15 cellular contexts compared by ENCODE assay signal in the genomic region with DNA sequence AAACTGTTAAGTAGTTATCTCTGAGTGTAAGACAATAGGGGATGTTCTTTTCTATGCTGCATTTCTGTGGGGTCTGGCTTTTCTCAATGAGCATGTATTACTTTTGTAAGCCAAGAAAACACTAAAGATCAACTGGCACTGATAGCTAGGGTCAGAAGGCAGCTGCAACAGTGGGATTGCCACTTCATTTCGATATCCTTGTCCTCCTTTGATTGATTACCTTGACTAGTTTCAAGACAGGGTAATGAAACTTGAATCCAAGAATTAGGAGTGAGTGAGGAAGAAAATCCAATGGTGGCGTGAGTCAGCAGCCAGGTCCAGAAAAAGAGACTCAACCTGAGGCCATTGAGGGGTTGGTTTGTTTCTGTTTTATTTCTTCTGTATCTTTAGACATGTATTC. TPM values are rescaled to one million over a fixed set of nuclear protein-coding genes. Genes with fewer than 3 reads are reported as not detected.
A peak's percentile ranks its signal among the peaks of the same experiment; 100 is the strongest.
DNase-seq lines count a peak whose midpoint lies in the region; ATAC-seq and TF ChIP-seq lines count a peak whose summit lies in the region.
"Had no signal": no experiment of that assay in that cellular context is flagged by ENCODE, and none has a peak within 500 bp of the region (broad histone marks: within the 10 kb centered on the region; RNA-seq: fewer than 3 reads in every experiment).

No MANE protein-coding gene starts in this region.

- H3K4me1 Mint-ChIP-seq in endodermal cell, result peaks cover 15% of the 10 kb centered on the region

- H3K4me1 ChIP-seq in right atrium auricular region (peaks cover 0 to 34% of the 10 kb centered on the region in 2 donors), heart right ventricle (peaks cover 5 to 29% (median 18%) of the 10 kb centered on the region in 9 donors), endodermal cell (ENCODE audit: control insufficient read depth, insufficient read depth, low read length) (peaks cover 4% of the 10 kb centered on the region), mesodermal cell (ENCODE audit: control insufficient read depth, insufficient read depth, low read length, poor library complexity, severe bottlenecking) (peaks cover 26% of the 10 kb centered on the region), vagina (peaks cover 9% of the 10 kb centered on the region), mesendoderm (ENCODE audit: control insufficient read depth, low read depth, low read length) (peaks cover 2% of the 10 kb centered on the region), gastrocnemius medialis (no peaks in the 10 kb centered on the region)

- no peak overlapping the region for H3K27ac ChIP-seq in right atrium auricular region
- H3K27ac ChIP-seq in heart right ventricle, result no peak overlapping the region
- H3K27ac ChIP-seq in endodermal cell (ENCODE audit: low read depth, low read length), result no peak overlapping the region
- H3K27ac ChIP-seq in mesodermal cell (ENCODE audit: low read depth, low read length, severe bottlenecking), result peak overlapping the region; percentile 29
- H3K27ac ChIP-seq in vagina, result no peak overlapping the region
- H3K27ac ChIP-seq in mesendoderm (ENCODE audit: low read depth, low read length), result no peak overlapping the region
- no peak overlapping the region for H3K27ac ChIP-seq in gastrocnemius medialis
- H3K27ac ChIP-seq: BLaER1 treated with 17β-estradiol and CSF1 and Interleukin-3, amounts not matched to agents 10 nM and 100 nM had no signal

- intact Hi-C loops in heart right ventricle (cut with DNase I), result no loop called here
- intact Hi-C loops in vagina (cut with DNase I), result no loop called here
- intact Hi-C loops in gastrocnemius medialis (cut with DNase I; ENCODE audit: low total_unique reads), result no loop called here

- TF ChIP-seq POLR2A in vagina (IDR thresholded peaks at IDR 0.05), result no peak
- no peak for TF ChIP-seq POLR2A in gastrocnemius medialis (IDR thresholded peaks at IDR 0.05)

- ATAC-seq in heart right ventricle (no peak), HG02885 (IDR thresholded peaks at IDR 0.05; ENCODE audit: poor library complexity, unreplicated experiment) (no peak), gastrocnemius medialis (no peak)
- ATAC-seq: GM12878, GM23338 had no signal

- in situ Hi-C loops in gastrocnemius medialis (cut with MboI; ENCODE audit: low sequenced_read_pairs in 4 of 4), result no loop called here

- peaks cover 2% of the 10 kb centered on the region for H3K27me3 Mint-ChIP-seq in endodermal cell (ENCODE audit: insufficient read depth)

- H3K9ac ChIP-seq in endodermal cell (ENCODE audit: extremely low read depth, low read length, poor library complexity, severe bottlenecking) (no peak overlapping the region), mesendoderm (ENCODE audit: low read length) (no peak overlapping the region)
- H3K9ac ChIP-seq: BLaER1 treated with 17β-estradiol and CSF1 and Interleukin-3, amounts not matched to agents 10 nM and 100 nM had no signal

- no peak overlapping the region for H3K27ac Mint-ChIP-seq in endodermal cell
- H3K27ac Mint-ChIP-seq: CD4-positive, alpha-beta memory T cell; GM23338 had no signal

- H2BK15ac ChIP-seq in mesendoderm (replicated peaks; ENCODE audit: low read depth), result no peak overlapping the region

- H3K36me3 ChIP-seq in right atrium auricular region (no peaks in the 10 kb centered on the region), heart right ventricle (peaks cover 0 to 33% (median 0%) of the 10 kb centered on the region in 9 donors), endodermal cell (ENCODE audit: control insufficient read depth, insufficient read depth, low read length) (no peaks in the 10 kb centered on the region), mesodermal cell (ENCODE audit: control insufficient read depth, insufficient read depth, low read length) (peaks cover 5% of the 10 kb centered on the region), vagina (no peaks in the 10 kb centered on the region), mesendoderm (ENCODE audit: control insufficient read depth, insufficient read depth, low read length) (no peaks in the 10 kb centered on the region), gastrocnemius medialis (no peaks in the 10 kb centered on the region)

- no peaks in the 10 kb centered on the region for H3K79me1 ChIP-seq in mesendoderm (ENCODE audit: low read length)

- no peak overlapping the region for H3K56ac ChIP-seq in mesendoderm (ENCODE audit: low read length)

- DNase-seq in right atrium auricular region (ENCODE audit: low spot score), result peak; percentile 16
- no peak for DNase-seq in heart right ventricle
- peak; percentile 15 for DNase-seq in endodermal cell
- peak; percentile 2 to 29 for DNase-seq in vagina (ENCODE audit: extremely low spot score in 2 of 2)
- DNase-seq in mesendoderm, result no peak
- no peak for DNase-seq in gastrocnemius medialis
- DNase-seq: ACHN; CD4-positive, alpha-beta memory T cell; DMS79; H7 had no signal

- no peak for TF ChIP-seq CTCF in right atrium auricular region (IDR thresholded peaks at IDR 0.05)
- TF ChIP-seq CTCF in heart right ventricle (IDR thresholded peaks at IDR 0.05), result no peak
- TF ChIP-seq CTCF in endodermal cell (conservative IDR thresholded peaks at IDR 0.05), result no peak
- no peak for TF ChIP-seq CTCF in vagina (IDR thresholded peaks at IDR 0.05)
- no peak for TF ChIP-seq CTCF in gastrocnemius medialis (IDR thresholded peaks at IDR 0.05 in 4 of 5, conservative IDR thresholded peaks at IDR 0.05 in 1 of 5)

- H3K4me2 ChIP-seq in mesendoderm (ENCODE audit: low read length), result no peak overlapping the region
- H3K4me2 ChIP-seq: BLaER1 treated with 17β-estradiol and CSF1 and Interleukin-3, amounts not matched to agents 10 nM and 100 nM; GM23338 had no signal

- H4K5ac ChIP-seq in mesendoderm (ENCODE audit: low read length), result no peak overlapping the region

- 85 to 91% methylated on average over 2 of the region's 2 CpGs for WGBS in heart right ventricle, 2 donors
- 90 to 100% methylated on average over 1 to 2 of the region's 2 CpGs for WGBS in endodermal cell (ENCODE audit: insufficient coverage in 1 of 2, insufficient read length in 1 of 2), 2 experiments
- 62 to 100% methylated on average over 1 to 2 of the region's 2 CpGs for WGBS in mesodermal cell (ENCODE audit: insufficient coverage in 2 of 2), 2 experiments
- no CpG with 5 or more reads among the region's 2 CpGs for WGBS in mesendoderm (ENCODE audit: extremely low coverage, insufficient coverage, low lambda C conversion rate)

- H3K4me3 ChIP-seq in right atrium auricular region, result no peak overlapping the region
- H3K4me3 ChIP-seq in heart right ventricle, result no peak overlapping the region
- no peak overlapping the region for H3K4me3 ChIP-seq in endodermal cell (ENCODE audit: low read length)
- H3K4me3 ChIP-seq in mesodermal cell (ENCODE audit: extremely low read depth, insufficient read depth, low read length, poor library complexity, severe bottlenecking), result no peak overlapping the region
- H3K4me3 ChIP-seq in vagina, result no peak overlapping the region
- no peak overlapping the region for H3K4me3 ChIP-seq in mesendoderm (ENCODE audit: low read length)
- no peak overlapping the region for H3K4me3 ChIP-seq in gastrocnemius medialis
- H3K4me3 ChIP-seq: BLaER1 treated with 17β-estradiol and CSF1 and Interleukin-3, amounts not matched to agents 10 nM and 100 nM; GM12878; GM23338 had no signal

- H3K27me3 ChIP-seq in right atrium auricular region (no peaks in the 10 kb centered on the region), heart right ventricle (no peaks in the 10 kb centered on the region), endodermal cell (ENCODE audit: control insufficient read depth, insufficient read depth, low read length, poor library complexity, severe bottlenecking) (no peaks in the 10 kb centered on the region), vagina (no peaks in the 10 kb centered on the region), mesendoderm (ENCODE audit: insufficient read depth, low read length, poor library complexity) (no peaks in the 10 kb centered on the region), gastrocnemius medialis (no peaks in the 10 kb centered on the region)
- H3K27me3 ChIP-seq: BLaER1 treated with 17β-estradiol and CSF1 and Interleukin-3, amounts not matched to agents 10 nM and 100 nM had no signal

- H3K4ac ChIP-seq in mesendoderm (ENCODE audit: low read depth, low read length), result no peak overlapping the region

- no peak overlapping the region for H3K23ac ChIP-seq in mesendoderm (ENCODE audit: low read length)

- H4K8ac ChIP-seq in mesendoderm (ENCODE audit: low read depth, low read length), result no peak overlapping the region

- H3K4me3 Mint-ChIP-seq in endodermal cell, result no peak overlapping the region
- H3K4me3 Mint-ChIP-seq: CD4-positive, alpha-beta memory T cell; GM23338 had no signal

- no peak overlapping the region for H2BK120ac ChIP-seq in mesendoderm (ENCODE audit: low read depth, low read length)

- H3K18ac ChIP-seq in mesendoderm (ENCODE audit: low read length), result no peak overlapping the region

- no peaks in the 10 kb centered on the region for H3K79me2 ChIP-seq in mesendoderm (ENCODE audit: control insufficient read depth, insufficient read depth, low read length)

- H3K9me3 Mint-ChIP-seq in endodermal cell, result peaks cover 5% of the 10 kb centered on the region
- H3K9me3 Mint-ChIP-seq: CD4-positive, alpha-beta memory T cell; GM23338 had no signal

- no peak overlapping the region for H2AK5ac ChIP-seq in mesendoderm (ENCODE audit: low read length)

- no peak overlapping the region for H2BK5ac ChIP-seq in mesendoderm (ENCODE audit: low read length)

- H3K9me3 ChIP-seq in right atrium auricular region, result no peaks in the 10 kb centered on the region
- H3K9me3 ChIP-seq in heart right ventricle, result no peaks in the 10 kb centered on the region
- H3K9me3 ChIP-seq in endodermal cell (ENCODE audit: control insufficient read depth, low read length), result peaks cover 5% of the 10 kb centered on the region
- H3K9me3 ChIP-seq in mesodermal cell (ENCODE audit: control insufficient read depth, low read length), result no peaks in the 10 kb centered on the region
- H3K9me3 ChIP-seq in vagina, result no peaks in the 10 kb centered on the region
- H3K9me3 ChIP-seq in gastrocnemius medialis, result no peaks in the 10 kb centered on the region
- H3K9me3 ChIP-seq: BLaER1 treated with 17β-estradiol and CSF1 and Interleukin-3, amounts not matched to agents 10 nM and 100 nM had no signal

- H3K36me3 Mint-ChIP-seq in endodermal cell (ENCODE audit: low read depth), result peaks cover 1% of the 10 kb centered on the region
- H3K36me3 Mint-ChIP-seq: CD4-positive, alpha-beta memory T cell had no signal

RNA-seq across cellular contexts. Expression of a gene that starts 46.5 kb away (rescaled TPM):
- total RNA-seq in right atrium auricular region (10 to 100 TPM; 70.0 to 72.6 TPM), heart right ventricle (10 to 100 TPM; 18.3 to 53.0 (median 33.2) TPM), endodermal cell (10 to 100 TPM; 11.5 to 13.7 TPM), vagina (33.4 TPM), gastrocnemius medialis (1 to 10 TPM; 5.2 to 7.9 (median 6.6) TPM)
- 10 to 100 TPM; 18.4 to 18.7 TPM for polyA plus RNA-seq in heart right ventricle
- 152 TPM for polyA plus RNA-seq in endodermal cell (2013, experiment 1 of 2)
- 151 TPM for polyA plus RNA-seq in endodermal cell (2013, experiment 2 of 2)
- polyA plus RNA-seq in mesodermal cell (2013, experiment 1 of 2), result 85.6 TPM
- polyA plus RNA-seq in mesodermal cell (2013, experiment 2 of 2), result 58.9 TPM
- polyA plus RNA-seq in mesendoderm (2013, experiment 1 of 2), result 13.4 TPM
- 12.5 TPM for polyA plus RNA-seq in mesendoderm (2013, experiment 2 of 2)

Comparison
In these comparisons a context has a peak if more than half of its experiments do, and no peak if none do; other contexts are left out.
1. DNase-seq: peak in right atrium auricular region (single experiment), endodermal cell (single experiment) and vagina (2 of 2); none in heart right ventricle (0 of 2), mesendoderm (single experiment) and gastrocnemius medialis (0 of 2).